Comparison of ENCODE assay signal across 8 cellular contexts in the genomic region with DNA sequence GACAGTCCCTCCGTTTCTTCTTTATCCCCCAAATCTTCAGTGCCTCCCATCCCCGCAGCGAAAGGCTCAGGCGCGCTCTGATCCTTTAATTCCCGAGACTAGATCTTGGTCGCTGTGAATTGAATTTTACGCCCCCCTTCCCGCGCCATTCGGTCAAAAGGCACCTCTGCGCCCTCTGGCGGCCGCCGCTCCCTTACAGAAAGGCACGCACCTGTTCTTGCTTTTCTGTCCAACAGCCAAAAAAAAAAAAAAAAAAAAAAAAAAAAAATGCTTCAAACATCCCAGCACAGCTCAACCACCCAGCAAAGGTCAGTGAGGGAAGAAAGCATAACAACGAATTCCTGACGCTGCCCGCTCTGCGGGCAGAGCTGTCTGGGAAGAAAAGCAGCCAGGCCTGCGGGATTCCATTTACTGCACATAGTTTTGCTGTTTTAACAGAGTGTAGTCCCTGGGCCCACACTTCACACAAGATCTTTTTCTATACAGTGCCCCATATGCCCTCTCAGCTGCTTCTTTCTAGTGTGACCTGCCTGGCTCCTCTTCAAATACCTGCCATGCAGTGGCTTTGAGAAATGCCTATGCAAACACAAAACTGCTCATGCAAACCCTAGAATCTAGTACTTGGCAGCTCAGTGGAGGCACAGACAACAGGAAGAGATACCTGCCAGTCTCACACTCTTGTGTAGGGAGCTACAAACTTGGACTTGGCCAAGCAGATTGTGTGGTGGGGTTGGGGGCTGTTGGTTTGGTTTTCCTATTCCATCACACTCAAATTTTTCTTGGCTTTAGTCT. TPM values are rescaled to one million over a fixed set of nuclear protein-coding genes. Genes with fewer than 3 reads are reported as not detected.
A peak's percentile ranks its signal among the peaks of the same experiment; 100 is the strongest.
DNase-seq lines count a peak whose midpoint lies in the region; TF ChIP-seq lines count a peak whose summit lies in the region.

No MANE protein-coding gene starts in this region.

- H3K4me3 Mint-ChIP-seq in osteocyte (ENCODE audit: unreplicated experiment) = peak overlapping the region; percentile 84

- H3K27me3 Mint-ChIP-seq in osteocyte (ENCODE audit: unreplicated experiment) = peaks cover 28% of the 10 kb centered on the region

- H3F3A ChIP-seq in Loucy (ENCODE audit: low read depth) = no peaks in the 10 kb centered on the region

- no peaks in the 10 kb centered on the region for H4K20me1 ChIP-seq in Loucy (ENCODE audit: insufficient read depth, low read length, poor library complexity, severe bottlenecking)

- H3K27ac ChIP-seq in thyroid gland = peak overlapping the region; percentile 89 to 98 (median 94)

- H3K9me2 ChIP-seq in Loucy (replicated peaks; ENCODE audit: low read depth, low read length) = no peaks in the 10 kb centered on the region

- in situ Hi-C loops in SK-MEL-5 (cut with HindIII; ENCODE audit: low pct_unique_long_range_greater_than_20kb, low sequenced_read_pairs) = no loop called here

- intact Hi-C loops in thyroid gland (cut with DNase I) = loop anchor here (5.0 kb wide), 2 partner anchors 34 to 91 kb away; partner anchors contain the start of genes SIAE and SPA17

- H2AFZ ChIP-seq in Loucy (ENCODE audit: low read length) = no peak overlapping the region

- no peak overlapping the region for H3K9ac ChIP-seq in Loucy (ENCODE audit: low read depth, low read length, poor library complexity, severe bottlenecking)

- H3K9me3 ChIP-seq in Loucy (ENCODE audit: insufficient read depth, low read depth, low read length) (no peaks in the 10 kb centered on the region), thyroid gland (no peaks in the 10 kb centered on the region)

- peaks cover 14% of the 10 kb centered on the region; the same call in 1 of the 2 replicates for H3K36me3 ChIP-seq in Loucy (ENCODE audit: insufficient read depth, low read length)
- H3K36me3 ChIP-seq in thyroid gland = peaks cover 0 to 3% of the 10 kb centered on the region in 2 donors

- no peak overlapping the region for H3K4me3 ChIP-seq in Loucy (ENCODE audit: low read length, poor library complexity, severe bottlenecking)
- peak overlapping the region; percentile 30 to 93 (median 65) for H3K4me3 ChIP-seq in thyroid gland (replicated peaks in 1 of 3)

- peak in 1 of 2 donors; percentile 29 for TF ChIP-seq POLR2A in thyroid gland (IDR thresholded peaks at IDR 0.05)

- peak; percentile 19 for DNase-seq in NK-92 treated with Interleukin-12 subunit alpha and Interleukin-12 subunit beta, amount 100 ng/mL, for 24 hours (lab: John Stamatoyannopoulos, UW)
- no peak for DNase-seq in NK-92 (lab: John Stamatoyannopoulos, UW; ENCODE audit: unreplicated experiment)
- DNase-seq in SK-MEL-5 (ENCODE audit: low read depth, low spot score) = peak; percentile 57
- DNase-seq in activated naive CD4-positive, alpha-beta T cell (lab: John Stamatoyannopoulos, UW) = peak; percentile 31 to 86 (median 78)
- DNase-seq in glomerular visceral epithelial cell (ENCODE audit: extremely low spot score) = peak; percentile 82
- DNase-seq in osteocyte (ENCODE audit: extremely low spot score, unreplicated experiment) = peak; percentile 92
- DNase-seq in thyroid gland = peak; percentile 95 to 98

- H3K27me3 ChIP-seq in Loucy (ENCODE audit: insufficient read depth, low read length, poor library complexity, severe bottlenecking) (no peaks in the 10 kb centered on the region), thyroid gland (no peaks in the 10 kb centered on the region)

- no peak overlapping the region for H3K4me2 ChIP-seq in Loucy (ENCODE audit: low read depth, low read length, poor library complexity, severe bottlenecking)

- H3K27ac Mint-ChIP-seq in osteocyte (ENCODE audit: unreplicated experiment) = peak overlapping the region; percentile 34

- H3K36me3 Mint-ChIP-seq in osteocyte (ENCODE audit: unreplicated experiment) = peaks cover 19% of the 10 kb centered on the region

- no peaks in the 10 kb centered on the region for H3K9me3 Mint-ChIP-seq in osteocyte (ENCODE audit: unreplicated experiment)

- WGBS in thyroid gland, 2 donors = 2 to 4% methylated on average over 21 of the region's 21 CpGs

- no peaks in the 10 kb centered on the region for H3K79me2 ChIP-seq in Loucy (ENCODE audit: insufficient read depth, low read length)

- H3K4me1 Mint-ChIP-seq in osteocyte (ENCODE audit: unreplicated experiment) = peaks cover 25% of the 10 kb centered on the region

- peak; percentile 40 for TF ChIP-seq CTCF in Loucy (conservative IDR thresholded peaks at IDR 0.05; ENCODE audit: low read length)
- TF ChIP-seq CTCF in osteocyte (IDR thresholded peaks at IDR 0.05) = peak; percentile 84
- TF ChIP-seq CTCF in thyroid gland (IDR thresholded peaks at IDR 0.05) = peak; percentile 57 to 88 (median 74)

- H3K4me1 ChIP-seq in Loucy (ENCODE audit: insufficient read depth, low read length, poor library complexity, severe bottlenecking) (no peaks in the 10 kb centered on the region), thyroid gland (peaks cover 28 to 51% of the 10 kb centered on the region in 2 donors)

RNA-seq across cellular contexts. Expression of gene ESAM, which starts 1.3 kb away (rescaled TPM):
- total RNA-seq in SK-MEL-5 (2014; rRNA removed; shearing (Covaris generic)) = not detected in 2 replicates
- 0.29 and 0.67 TPM in 2 replicates for polyA plus RNA-seq in SK-MEL-5 (2015; cell fraction: cytosol; rRNA removed)
- 0.27 and 0.57 TPM in 2 replicates for polyA plus RNA-seq in SK-MEL-5 (2015; cell fraction: nucleus; rRNA removed)
- total RNA-seq in osteocyte (0.71 and 1.7 TPM in 2 replicates), thyroid gland (100 to 1,000 TPM; 188 to 294 (median 243) TPM)

RNA-seq across cellular contexts. Expression of gene VSIG2, which starts 11.3 kb away (rescaled TPM):
- total RNA-seq in SK-MEL-5 (2014; rRNA removed; shearing (Covaris generic)) = not detected in 2 replicates
- polyA plus RNA-seq in SK-MEL-5 (2015; cell fraction: cytosol; rRNA removed) = not detected in 2 replicates
- polyA plus RNA-seq in SK-MEL-5 (2015; cell fraction: nucleus; rRNA removed) = not detected in 2 replicates
- total RNA-seq in osteocyte = 0.30 TPM in 1 of 2 replicates, not detected in the other
- 10 to 100 TPM; 23.7 to 54.5 (median 28.8) TPM for total RNA-seq in thyroid gland

RNA-seq across cellular contexts. Expression of gene NRGN, which starts 23.6 kb away (rescaled TPM):
- 0.87 TPM in 1 of 2 replicates, not detected in the other for total RNA-seq in SK-MEL-5 (2014; rRNA removed; shearing (Covaris generic))
- polyA plus RNA-seq in SK-MEL-5 (2015; cell fraction: cytosol; rRNA removed) = 7.7 and 10.0 TPM in 2 replicates
- polyA plus RNA-seq in SK-MEL-5 (2015; cell fraction: nucleus; rRNA removed) = 0.79 and 2.7 TPM in 2 replicates
- 0.97 and 1.0 TPM in 2 replicates for total RNA-seq in osteocyte
- total RNA-seq in thyroid gland = 1 to 10 TPM in 3 of 4 donors, under 1 TPM in 1; 0.40 to 3.6 (median 2.7) TPM

RNA-seq across cellular contexts. Expression of gene MSANTD2, which starts 36.9 kb away (rescaled TPM):
- total RNA-seq in SK-MEL-5 (2014; rRNA removed; shearing (Covaris generic)) = 6.7 and 7.8 TPM in 2 replicates
- polyA plus RNA-seq in SK-MEL-5 (2015; cell fraction: cytosol; rRNA removed) = 3.7 and 8.4 TPM in 2 replicates
- 74.8 and 93.1 TPM in 2 replicates for polyA plus RNA-seq in SK-MEL-5 (2015; cell fraction: nucleus; rRNA removed)
- total RNA-seq in osteocyte (14.3 and 15.2 TPM in 2 replicates), thyroid gland (10 to 100 TPM; 29.1 to 56.1 (median 37.0) TPM)

Comparison
In these comparisons a context has a peak if more than half of its experiments do, and no peak if none do; other contexts are left out.
1. RNA of gene ESAM, which starts 1.3 kb away (total RNA-seq): 188 to 294 TPM in thyroid gland; 0.71 to 1.7 TPM in osteocyte and not detected in SK-MEL-5; every median in the first group is over 10 times any median in the second.
2. RNA of gene VSIG2, which starts 11.3 kb away (total RNA-seq): 23.7 to 54.5 TPM in thyroid gland; 0.30 TPM in osteocyte and not detected in SK-MEL-5; every median in the first group is over 10 times any median in the second.
3. Peak in every context shown above with its lines, with median percentiles within 50 percentile points of each other: CTCF ChIP-seq.